ENCODE assay signal across 8 cellular contexts in the genomic region with DNA sequence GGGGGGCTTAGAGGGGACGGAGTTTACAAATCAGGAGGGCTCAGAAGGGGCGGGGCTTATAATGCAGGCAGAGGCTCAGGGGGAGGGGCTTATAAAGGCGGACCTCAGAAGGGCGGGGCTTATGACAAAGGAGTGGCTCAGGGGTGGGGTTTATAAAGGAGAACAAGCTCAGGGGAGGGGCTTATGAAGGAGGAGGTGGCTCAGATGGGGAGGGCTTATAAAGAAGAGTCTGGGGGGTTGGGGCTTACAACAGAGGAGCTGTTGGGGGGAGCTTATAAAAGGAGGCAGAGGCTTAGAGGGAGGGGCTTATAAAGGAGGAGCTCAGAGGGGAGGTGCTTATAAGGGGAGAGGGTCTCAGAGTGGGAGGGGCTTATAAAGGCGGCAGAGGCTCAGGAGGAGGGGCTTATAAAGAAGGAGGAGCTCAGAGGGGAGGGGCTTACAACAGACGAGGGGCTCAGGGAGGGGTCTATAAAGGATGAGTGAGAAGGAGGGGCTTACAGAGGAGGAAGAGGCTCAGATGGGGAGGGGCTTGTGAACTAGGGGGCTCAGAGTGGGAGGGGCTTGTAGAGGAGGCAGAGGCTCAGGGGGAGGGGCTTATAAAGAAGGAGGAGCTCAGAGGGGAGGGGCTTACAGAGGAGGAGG. TPM values are rescaled to one million over a fixed set of nuclear protein-coding genes. Genes with fewer than 3 reads are reported as not detected.
DNase-seq lines count a peak whose midpoint lies in the region; TF ChIP-seq lines count a peak whose summit lies in the region.
"Had no signal": no experiment of that assay in that cellular context is flagged by ENCODE, and none has a peak within 500 bp of the region (broad histone marks: within the 10 kb centered on the region; RNA-seq: fewer than 3 reads in every experiment).

No MANE protein-coding gene starts in this region.

- H3K27ac Mint-ChIP-seq in activated CD4-positive, alpha-beta T cell treated with anti-CD3 and anti-CD28 coated beads, Interleukin-2, amount 10 ng/mL, durations not matched to agents 24 days and 14 days = no peak overlapping the region

- TF ChIP-seq CTCF in ascending aorta (IDR thresholded peaks at IDR 0.05) = no peak
- TF ChIP-seq CTCF in mammary epithelial cell (conservative IDR thresholded peaks at IDR 0.05 in 1 of 2, IDR thresholded peaks at IDR 0.05 in 1 of 2; ENCODE audit: extremely low read depth in 1 of 2, insufficient read depth in 1 of 2, low read depth in 1 of 2, low read length in 2 of 2) = no peak

- H3K9ac ChIP-seq in mammary epithelial cell (ENCODE audit: insufficient read depth, low read length) = no peak overlapping the region

- H4K20me1 ChIP-seq in mammary epithelial cell (ENCODE audit: insufficient read depth, low read length) = no peaks in the 10 kb centered on the region

- intact Hi-C loops in activated CD4-positive, alpha-beta T cell treated with anti-CD3 and anti-CD28 coated beads, Interleukin-2, amount 10 ng/mL, durations not matched to agents 24 days and 14 days (cut with micrococcal nuclease) = loop anchor here (5.0 kb wide), 1 partner anchor 172 kb away; no protein-coding TSS in a partner anchor
- intact Hi-C loops in ascending aorta (cut with DNase I) (no loop called here), mammary epithelial cell (cut with micrococcal nuclease) (no loop called here)

- H3K27me3 Mint-ChIP-seq in activated CD4-positive, alpha-beta T cell treated with anti-CD3 and anti-CD28 coated beads, Interleukin-2, amount 10 ng/mL, durations not matched to agents 24 days and 14 days = peaks cover 2% of the 10 kb centered on the region

- 14% methylated on average over 2 of the region's 6 CpGs for WGBS in mammary epithelial cell (ENCODE audit: low coverage, missing lambda C conversion rate)

- dilution Hi-C loops in mammary epithelial cell (cut with HindIII; ENCODE audit: low sequenced_read_pairs) = no loop called here

- H2AFZ ChIP-seq in mammary epithelial cell (ENCODE audit: low read depth, low read length) = no peak overlapping the region

- no peaks in the 10 kb centered on the region for H3K9me3 Mint-ChIP-seq in activated CD4-positive, alpha-beta T cell treated with anti-CD3 and anti-CD28 coated beads, Interleukin-2, amount 10 ng/mL, durations not matched to agents 24 days and 14 days
- H3K9me3 Mint-ChIP-seq: neural crest cell had no signal

- peaks cover 16% of the 10 kb centered on the region for H3K4me1 Mint-ChIP-seq in activated CD4-positive, alpha-beta T cell treated with anti-CD3 and anti-CD28 coated beads, Interleukin-2, amount 10 ng/mL, durations not matched to agents 24 days and 14 days
- H3K4me1 Mint-ChIP-seq: neural crest cell had no signal

- no TSS peak for BruUV-seq in mammary epithelial cell (replicated peaks; lab: Mats Ljungman, UMichigan)

- peak overlapping the region; percentile 68 for H3K4me3 Mint-ChIP-seq in activated CD4-positive, alpha-beta T cell treated with anti-CD3 and anti-CD28 coated beads, Interleukin-2, amount 10 ng/mL, durations not matched to agents 24 days and 14 days
- H3K4me3 Mint-ChIP-seq: neural crest cell had no signal

- in situ Hi-C loops in mammary epithelial cell (cut with MboI; ENCODE audit: low sequenced_read_pairs in 2 of 2) = loop anchor here (10.0 to 25.0 kb wide), 2 partner anchors 154 to 517 kb away; no protein-coding TSS in a partner anchor

- peak; percentile 72 for DNase-seq in DMS 273 (lab: John Stamatoyannopoulos, UW; ENCODE audit: unreplicated experiment)
- DNase-seq in DMS 273 treated with DMSO at 0.1 percent for 48 hours (lab: John Stamatoyannopoulos, UW) = no peak
- DNase-seq in activated CD4-positive, alpha-beta T cell treated with anti-CD3 and anti-CD28 coated beads, Interleukin-2, amount 10 ng/mL, durations not matched to agents 24 days and 14 days = peak; percentile 86
- DNase-seq in stimulated activated CD4-positive, alpha-beta T cell treated with anti-CD3 and anti-CD28 coated beads, Interleukin-15, amount 100 ng/mL, for 48 hours (ENCODE audit: low read depth in 2 of 2) = peak; percentile 26 to 35
- no peak for DNase-seq in ascending aorta (ENCODE audit: low spot score in 2 of 2)
- no peak for DNase-seq in mammary epithelial cell

- H3K4me1 ChIP-seq in ascending aorta (no peaks in the 10 kb centered on the region), mammary epithelial cell (ENCODE audit: insufficient read depth, low read length) (peaks cover 5% of the 10 kb centered on the region)

- peaks cover 2% of the 10 kb centered on the region for H3K27me3 ChIP-seq in ascending aorta
- no peaks in the 10 kb centered on the region for H3K27me3 ChIP-seq in mammary epithelial cell (ENCODE audit: insufficient read depth, low read length)

- H3K4me3 ChIP-seq in ascending aorta (no peak overlapping the region), mammary epithelial cell (replicated peaks in 1 of 3; ENCODE audit: insufficient read depth in 1 of 3, low read depth in 2 of 3, low read length in 3 of 3) (no peak overlapping the region)

- H3K79me2 ChIP-seq in mammary epithelial cell (ENCODE audit: insufficient read depth, low read length) = no peaks in the 10 kb centered on the region

- CTCF ChIA-PET in mammary epithelial cell (lab: Charles Lee; ENCODE audit: low non-redundant PET) = interaction anchor here (0.6 kb wide), 1 partner anchor 173 kb away, joined by 3 read pairs; no protein-coding TSS in a partner anchor

- H3K27ac ChIP-seq in ascending aorta (no peak overlapping the region), mammary epithelial cell (ENCODE audit: insufficient read depth, low read depth, low read length) (no peak overlapping the region)
- H3K27ac ChIP-seq: 22Rv1 had no signal

- no peak overlapping the region for H3K4me2 ChIP-seq in mammary epithelial cell (ENCODE audit: insufficient read depth, low read depth, low read length)

- H3K36me3 Mint-ChIP-seq in activated CD4-positive, alpha-beta T cell treated with anti-CD3 and anti-CD28 coated beads, Interleukin-2, amount 10 ng/mL, durations not matched to agents 24 days and 14 days (ENCODE audit: low read depth) = no peaks in the 10 kb centered on the region

- H3K36me3 ChIP-seq in ascending aorta (no peaks in the 10 kb centered on the region), mammary epithelial cell (ENCODE audit: insufficient read depth, low read length) (no peaks in the 10 kb centered on the region)

- no peaks in the 10 kb centered on the region for H3K9me3 ChIP-seq in ascending aorta
- no peaks in the 10 kb centered on the region for H3K9me3 ChIP-seq in mammary epithelial cell (replicated peaks; ENCODE audit: insufficient read depth, low read length)

RNA-seq across cellular contexts. Expression of gene SMIM24, which starts 1.0 kb away (rescaled TPM):
- 0.33 TPM in 1 of 2 replicates, not detected in the other for total RNA-seq in activated CD4-positive, alpha-beta T cell treated with anti-CD3 and anti-CD28 coated beads, Interleukin-2, amount 10 ng/mL, durations not matched to agents 24 days and 14 days
- total RNA-seq in ascending aorta = not detected
- 1 to 10 TPM in 1 of 2 donors, not detected in 1; 2.7 TPM for total RNA-seq in mammary epithelial cell
- polyA plus RNA-seq in mammary epithelial cell = 0.90 TPM
- not detected for polyA minus RNA-seq in mammary epithelial cell
- total RNA-seq: neural crest cell had no signal

RNA-seq across cellular contexts. Expression of gene SMIM44, which starts 3.9 kb away (rescaled TPM):
- total RNA-seq in activated CD4-positive, alpha-beta T cell treated with anti-CD3 and anti-CD28 coated beads, Interleukin-2, amount 10 ng/mL, durations not matched to agents 24 days and 14 days = not detected in 2 replicates
- total RNA-seq in ascending aorta = not detected
- total RNA-seq in mammary epithelial cell = 1 to 10 TPM in 1 of 2 donors, not detected in 1; 2.7 TPM
- polyA plus RNA-seq in mammary epithelial cell = not detected
- not detected for polyA minus RNA-seq in mammary epithelial cell
- total RNA-seq: neural crest cell had no signal

RNA-seq across cellular contexts. Expression of gene DOHH, which starts 21.2 kb away (rescaled TPM):
- 21.5 and 24.4 TPM in 2 replicates for total RNA-seq in activated CD4-positive, alpha-beta T cell treated with anti-CD3 and anti-CD28 coated beads, Interleukin-2, amount 10 ng/mL, durations not matched to agents 24 days and 14 days
- total RNA-seq in ascending aorta = 40.9 TPM
- total RNA-seq in mammary epithelial cell = 10 to 100 TPM; 11.7 to 14.7 TPM
- 11.0 TPM for polyA plus RNA-seq in mammary epithelial cell
- 3.4 TPM for polyA minus RNA-seq in mammary epithelial cell

RNA-seq across cellular contexts. Expression of gene FZR1, which starts 26.8 kb away (rescaled TPM):
- total RNA-seq in activated CD4-positive, alpha-beta T cell treated with anti-CD3 and anti-CD28 coated beads, Interleukin-2, amount 10 ng/mL, durations not matched to agents 24 days and 14 days = 37.3 and 38.7 TPM in 2 replicates
- 56.8 TPM for total RNA-seq in ascending aorta
- total RNA-seq in mammary epithelial cell = 10 to 100 TPM; 49.8 to 55.0 TPM
- polyA plus RNA-seq in mammary epithelial cell = 35.3 TPM
- polyA minus RNA-seq in mammary epithelial cell = 46.5 TPM

RNA-seq across cellular contexts. Expression of gene TEKTIP1, which starts 59.7 kb away (rescaled TPM):
- 1.4 and 2.2 TPM in 2 replicates for total RNA-seq in activated CD4-positive, alpha-beta T cell treated with anti-CD3 and anti-CD28 coated beads, Interleukin-2, amount 10 ng/mL, durations not matched to agents 24 days and 14 days
- not detected for total RNA-seq in ascending aorta
- total RNA-seq in mammary epithelial cell = 1 to 10 TPM in 1 of 2 donors, not detected in 1; 1.9 TPM
- polyA plus RNA-seq in mammary epithelial cell = not detected
- not detected for polyA minus RNA-seq in mammary epithelial cell

Comparison
In these comparisons a context has a peak if more than half of its experiments do, and no peak if none do; other contexts are left out.
1. DNase-seq: peak in DMS 273 (single experiment), activated CD4-positive, alpha-beta T cell treated with anti-CD3 and anti-CD28 coated beads, Interleukin-2, amount 10 ng/mL, durations not matched to agents 24 days and 14 days (single experiment) and stimulated activated CD4-positive, alpha-beta T cell treated with anti-CD3 and anti-CD28 coated beads, Interleukin-15, amount 100 ng/mL, for 48 hours (2 of 2); none in DMS 273 treated with DMSO at 0.1 percent for 48 hours (single experiment), ascending aorta (0 of 2) and mammary epithelial cell (single experiment).